ENCODE assay signal across 3 cellular contexts in the genomic region with DNA sequence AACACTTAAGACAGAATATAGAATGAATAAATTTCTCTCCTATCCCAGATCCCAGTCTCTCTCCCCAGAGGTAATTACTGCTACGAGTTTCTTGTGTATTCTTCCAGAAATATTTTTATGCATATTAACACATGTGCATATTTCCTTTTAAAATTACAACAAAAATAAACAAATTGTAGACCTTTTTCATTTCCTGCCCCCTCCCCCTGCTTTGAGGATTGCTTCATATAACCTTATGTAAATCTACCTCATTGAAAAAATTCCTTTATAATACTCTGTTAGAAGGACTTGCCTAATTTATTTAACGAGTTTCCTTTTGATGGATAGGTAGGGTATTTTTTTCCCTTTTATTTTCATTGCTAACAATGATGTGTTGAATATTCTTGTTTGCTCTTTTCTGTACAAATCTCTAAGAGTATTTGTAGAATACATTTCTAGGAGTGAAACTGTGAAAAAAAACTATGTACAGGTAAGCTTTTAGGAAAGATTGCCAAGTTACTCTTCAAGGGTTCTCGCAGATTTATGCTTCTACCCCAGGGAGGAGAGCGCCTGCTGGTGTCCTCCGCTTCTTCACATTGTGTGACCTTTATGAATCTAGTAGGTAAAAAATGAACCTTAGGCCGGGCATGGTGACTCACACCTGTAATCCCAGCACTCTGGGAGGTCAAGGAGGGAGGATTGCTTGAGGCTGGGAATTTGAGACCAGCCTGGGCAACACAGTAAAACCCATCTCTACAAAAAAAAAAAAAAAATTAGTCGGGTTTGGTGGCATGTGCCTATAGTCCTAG.
TF ChIP-seq lines count a peak whose summit lies in the region.

No MANE protein-coding gene starts in this region.

TF ChIP-seq in HCT116, 20 proteins besides CTCF, POLR2A, EP300 and RAD21:
- TF ChIP-seq SP1 (IDR thresholded peaks at IDR 0.05; ENCODE audit: low read depth), result no peak
- TF ChIP-seq POLR2AphosphoS5 (IDR thresholded peaks at IDR 0.05; ENCODE audit: low read depth, low read length), result no peak
- TF ChIP-seq EZH2phosphoT487 (IDR thresholded peaks at IDR 0.05; ENCODE audit: borderline replicate concordance), result no peak
- TF ChIP-seq SRF (IDR thresholded peaks at IDR 0.05; ENCODE audit: low read depth), result no peak
- TF ChIP-seq EZH2 (IDR thresholded peaks at IDR 0.05), result no peak
- TF ChIP-seq CEBPB (IDR thresholded peaks at IDR 0.05; ENCODE audit: low read depth), result no peak
- no peak for TF ChIP-seq JUND (IDR thresholded peaks at IDR 0.05)
- TF ChIP-seq EGR1 (IDR thresholded peaks at IDR 0.05; ENCODE audit: low read depth), result no peak
- TF ChIP-seq, protein P1, sequence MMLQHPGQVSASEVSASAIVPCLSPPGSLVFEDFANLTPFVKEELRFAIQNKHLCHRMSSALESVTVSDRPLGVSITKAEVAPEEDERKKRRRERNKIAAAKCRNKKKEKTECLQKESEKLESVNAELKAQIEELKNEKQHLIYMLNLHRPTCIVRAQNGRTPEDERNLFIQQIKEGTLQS (IDR thresholded peaks at IDR 0.05), result no peak
- no peak for TF ChIP-seq ZFX (IDR thresholded peaks at IDR 0.05)
- TF ChIP-seq, protein P2, sequence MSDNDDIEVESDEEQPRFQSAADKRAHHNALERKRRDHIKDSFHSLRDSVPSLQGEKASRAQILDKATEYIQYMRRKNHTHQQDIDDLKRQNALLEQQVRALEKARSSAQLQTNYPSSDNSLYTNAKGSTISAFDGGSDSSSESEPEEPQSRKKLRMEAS (IDR thresholded peaks at IDR 0.05), result no peak
- TF ChIP-seq TCF7L2 (IDR thresholded peaks at IDR 0.05; ENCODE audit: borderline replicate concordance, extremely low read depth, insufficient read depth, insufficient read length), result no peak
- no peak for TF ChIP-seq SIN3A (IDR thresholded peaks at IDR 0.05; ENCODE audit: low read depth)
- TF ChIP-seq FOSL1 (IDR thresholded peaks at IDR 0.05; ENCODE audit: low read depth), result no peak
- TF ChIP-seq YY1 (IDR thresholded peaks at IDR 0.05; ENCODE audit: extremely low read depth, insufficient replicate concordance, low read depth, low read length), result no peak
TF ChIP-seq in HCT116: peak in this region for 0.

TF ChIP-seq in endothelial cell of umbilical vein, 7 proteins besides CTCF, POLR2A, EP300 and RAD21:
- no peak for TF ChIP-seq GATA2 (IDR thresholded peaks at IDR 0.05; ENCODE audit: insufficient read depth, insufficient read length, low read depth, low read length)
- no peak for TF ChIP-seq JUN (IDR thresholded peaks at IDR 0.05; ENCODE audit: borderline replicate concordance, insufficient read depth, insufficient read length, low read depth)
- TF ChIP-seq EZH2 (IDR thresholded peaks at IDR 0.05; ENCODE audit: borderline replicate concordance, low read depth, low read length, severe bottlenecking), result no peak
- no peak for TF ChIP-seq POLR2AphosphoS5 (IDR thresholded peaks at IDR 0.05; ENCODE audit: insufficient read depth, low read depth, low read length)
- TF ChIP-seq, protein P2 (IDR thresholded peaks at IDR 0.05; ENCODE audit: insufficient read depth, insufficient read length), result no peak
- no peak for TF ChIP-seq MYC (IDR thresholded peaks at IDR 0.05; ENCODE audit: low read depth, low read length)

TF ChIP-seq in HepG2, 621 proteins besides CTCF, POLR2A, EP300 and RAD21:
- TF ChIP-seq, protein P3, sequence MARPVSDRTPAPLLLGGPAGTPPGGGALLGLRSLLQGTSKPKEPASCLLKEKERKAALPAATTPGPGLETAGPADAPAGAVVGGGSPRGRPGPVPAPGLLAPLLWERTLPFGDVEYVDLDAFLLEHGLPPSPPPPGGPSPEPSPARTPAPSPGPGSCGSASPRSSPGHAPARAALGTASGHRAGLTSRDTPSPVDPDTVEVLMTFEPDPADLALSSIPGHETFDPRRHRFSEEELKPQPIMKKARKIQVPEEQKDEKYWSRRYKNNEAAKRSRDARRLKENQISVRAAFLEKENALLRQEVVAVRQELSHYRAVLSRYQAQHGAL (CRISPR knock-in tag; IDR thresholded peaks at IDR 0.05; ENCODE audit: not compliant biosample characterization), result no peak
- TF ChIP-seq CEBPG (CRISPR knock-in tag; IDR thresholded peaks at IDR 0.05) (no peak), TMF1 (CRISPR knock-in tag; IDR thresholded peaks at IDR 0.05; ENCODE audit: low read depth) (no peak), ATM (IDR thresholded peaks at IDR 0.05; ENCODE audit: borderline replicate concordance) (no peak), HNRNPH1 (optimal IDR thresholded peaks at IDR 0.05; ENCODE audit: low read depth, low read length) (no peak), ZNF619 (CRISPR knock-in tag; IDR thresholded peaks at IDR 0.05) (no peak), SAFB2 (CRISPR knock-in tag; IDR thresholded peaks at IDR 0.05; ENCODE audit: borderline replicate concordance, low read depth) (no peak), ZNF264 (CRISPR knock-in tag; IDR thresholded peaks at IDR 0.05) (no peak), RBM39 (IDR thresholded peaks at IDR 0.05; ENCODE audit: low read depth, low read length, poor library complexity, severe bottlenecking) (no peak), MAF1 (CRISPR knock-in tag; IDR thresholded peaks at IDR 0.05; ENCODE audit: borderline replicate concordance) (no peak)
- TF ChIP-seq, protein P4, sequence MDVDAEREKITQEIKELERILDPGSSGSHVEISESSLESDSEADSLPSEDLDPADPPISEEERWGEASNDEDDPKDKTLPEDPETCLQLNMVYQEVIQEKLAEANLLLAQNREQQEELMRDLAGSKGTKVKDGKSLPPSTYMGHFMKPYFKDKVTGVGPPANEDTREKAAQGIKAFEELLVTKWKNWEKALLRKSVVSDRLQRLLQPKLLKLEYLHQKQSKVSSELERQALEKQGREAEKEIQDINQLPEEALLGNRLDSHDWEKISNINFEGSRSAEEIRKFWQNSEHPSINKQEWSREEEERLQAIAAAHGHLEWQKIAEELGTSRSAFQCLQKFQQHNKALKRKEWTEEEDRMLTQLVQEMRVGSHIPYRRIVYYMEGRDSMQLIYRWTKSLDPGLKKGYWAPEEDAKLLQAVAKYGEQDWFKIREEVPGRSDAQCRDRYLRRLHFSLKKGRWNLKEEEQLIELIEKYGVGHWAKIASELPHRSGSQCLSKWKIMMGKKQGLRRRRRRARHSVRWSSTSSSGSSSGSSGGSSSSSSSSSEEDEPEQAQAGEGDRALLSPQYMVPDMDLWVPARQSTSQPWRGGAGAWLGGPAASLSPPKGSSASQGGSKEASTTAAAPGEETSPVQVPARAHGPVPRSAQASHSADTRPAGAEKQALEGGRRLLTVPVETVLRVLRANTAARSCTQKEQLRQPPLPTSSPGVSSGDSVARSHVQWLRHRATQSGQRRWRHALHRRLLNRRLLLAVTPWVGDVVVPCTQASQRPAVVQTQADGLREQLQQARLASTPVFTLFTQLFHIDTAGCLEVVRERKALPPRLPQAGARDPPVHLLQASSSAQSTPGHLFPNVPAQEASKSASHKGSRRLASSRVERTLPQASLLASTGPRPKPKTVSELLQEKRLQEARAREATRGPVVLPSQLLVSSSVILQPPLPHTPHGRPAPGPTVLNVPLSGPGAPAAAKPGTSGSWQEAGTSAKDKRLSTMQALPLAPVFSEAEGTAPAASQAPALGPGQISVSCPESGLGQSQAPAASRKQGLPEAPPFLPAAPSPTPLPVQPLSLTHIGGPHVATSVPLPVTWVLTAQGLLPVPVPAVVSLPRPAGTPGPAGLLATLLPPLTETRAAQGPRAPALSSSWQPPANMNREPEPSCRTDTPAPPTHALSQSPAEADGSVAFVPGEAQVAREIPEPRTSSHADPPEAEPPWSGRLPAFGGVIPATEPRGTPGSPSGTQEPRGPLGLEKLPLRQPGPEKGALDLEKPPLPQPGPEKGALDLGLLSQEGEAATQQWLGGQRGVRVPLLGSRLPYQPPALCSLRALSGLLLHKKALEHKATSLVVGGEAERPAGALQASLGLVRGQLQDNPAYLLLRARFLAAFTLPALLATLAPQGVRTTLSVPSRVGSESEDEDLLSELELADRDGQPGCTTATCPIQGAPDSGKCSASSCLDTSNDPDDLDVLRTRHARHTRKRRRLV (CRISPR knock-in tag; IDR thresholded peaks at IDR 0.05), result no peak
- TF ChIP-seq, protein P5, sequence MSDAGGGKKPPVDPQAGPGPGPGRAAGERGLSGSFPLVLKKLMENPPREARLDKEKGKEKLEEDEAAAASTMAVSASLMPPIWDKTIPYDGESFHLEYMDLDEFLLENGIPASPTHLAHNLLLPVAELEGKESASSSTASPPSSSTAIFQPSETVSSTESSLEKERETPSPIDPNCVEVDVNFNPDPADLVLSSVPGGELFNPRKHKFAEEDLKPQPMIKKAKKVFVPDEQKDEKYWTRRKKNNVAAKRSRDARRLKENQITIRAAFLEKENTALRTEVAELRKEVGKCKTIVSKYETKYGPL (CRISPR knock-in tag; IDR thresholded peaks at IDR 0.05), result no peak
- TF ChIP-seq, protein P6, sequence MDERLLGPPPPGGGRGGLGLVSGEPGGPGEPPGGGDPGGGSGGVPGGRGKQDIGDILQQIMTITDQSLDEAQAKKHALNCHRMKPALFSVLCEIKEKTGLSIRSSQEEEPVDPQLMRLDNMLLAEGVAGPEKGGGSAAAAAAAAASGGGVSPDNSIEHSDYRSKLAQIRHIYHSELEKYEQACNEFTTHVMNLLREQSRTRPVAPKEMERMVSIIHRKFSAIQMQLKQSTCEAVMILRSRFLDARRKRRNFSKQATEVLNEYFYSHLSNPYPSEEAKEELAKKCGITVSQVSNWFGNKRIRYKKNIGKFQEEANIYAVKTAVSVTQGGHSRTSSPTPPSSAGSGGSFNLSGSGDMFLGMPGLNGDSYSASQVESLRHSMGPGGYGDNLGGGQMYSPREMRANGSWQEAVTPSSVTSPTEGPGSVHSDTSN (CRISPR knock-in tag; IDR thresholded peaks at IDR 0.05), result no peak
